In genomic region chr4:54954656-54955388, GRCh38 we compare ENCODE assay signal across 1 cellular context.
TF ChIP-seq lines count a peak whose summit lies in the region.

No MANE protein-coding gene starts in this region.

TF ChIP-seq in GM23338, 12 proteins besides CTCF, POLR2A, EP300 and RAD21 (continued from another document):
- TF ChIP-seq REST (IDR thresholded peaks at IDR 0.05; ENCODE audit: unreplicated experiment) (no peak), ETS1 (IDR thresholded peaks at IDR 0.05) (no peak), STAT1 (IDR thresholded peaks at IDR 0.05; ENCODE audit: unreplicated experiment) (no peak), EZH2phosphoT487 (IDR thresholded peaks at IDR 0.05; ENCODE audit: unreplicated experiment) (no peak), POLR2AphosphoS5 (IDR thresholded peaks at IDR 0.05; ENCODE audit: low read depth) (no peak), CREB1 (CRISPR knock-in tag; IDR thresholded peaks at IDR 0.05; ENCODE audit: low read depth) (no peak)
